In the genomic region with DNA sequence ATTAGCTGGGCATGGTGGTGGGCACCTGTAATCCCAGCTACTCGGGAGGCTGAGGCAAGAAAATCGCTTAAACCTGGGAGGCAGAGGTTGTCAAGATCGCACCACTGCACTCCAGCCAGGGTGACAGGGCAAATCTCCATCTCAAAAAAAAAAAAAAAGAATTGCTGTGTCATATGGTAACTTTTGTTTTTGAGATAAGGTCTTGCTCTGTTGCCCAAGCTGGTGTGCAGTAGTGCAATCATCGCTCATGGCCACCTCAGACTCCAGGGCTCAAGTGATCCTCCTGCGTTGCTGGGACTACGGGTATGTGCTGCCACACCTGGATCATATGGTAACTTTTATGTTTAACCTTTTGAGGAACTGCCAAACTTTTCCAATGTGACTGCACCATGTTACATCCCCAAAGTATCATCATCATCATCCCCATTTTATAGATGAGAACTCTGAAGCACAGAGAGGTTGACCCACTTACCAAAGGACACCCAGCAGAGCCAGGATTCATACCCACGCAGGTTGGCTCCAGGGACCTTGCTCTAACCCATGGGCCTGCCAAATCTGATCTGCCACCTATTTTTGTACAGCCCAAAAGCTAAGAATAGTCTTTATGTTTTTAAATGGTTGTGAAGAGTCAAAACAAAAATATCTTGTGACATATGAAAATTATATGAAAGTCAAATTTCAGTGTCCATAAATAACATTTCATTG, we compare ENCODE assay signal across 16 cellular contexts.
"Had no signal": no experiment of that assay in that cellular context is flagged by ENCODE, and none has a peak within 500 bp of the region (broad histone marks: within the 10 kb centered on the region; RNA-seq: fewer than 3 reads in every experiment).

No MANE protein-coding gene starts in this region.

- H3K36me3 Mint-ChIP-seq: activated naive CD4-positive, alpha-beta T cell treated with anti-CD3 and anti-CD28 coated beads, Interleukin-2, amount 50 U/mL, for 72 hours; naive thymus-derived CD4-positive, alpha-beta T cell had no signal

- H3K9me3 ChIP-seq: heart right ventricle, neutrophil, transverse colon had no signal

- H3K27me3 Mint-ChIP-seq: activated CD4-positive, alpha-beta memory T cell treated with anti-CD3 and anti-CD28 coated beads, Interleukin-2, amount 10 ng/mL, durations not matched to agents 7 days and 5 days; central memory CD8-positive, alpha-beta T cell; naive thymus-derived CD4-positive, alpha-beta T cell had no signal

- H3K4me3 Mint-ChIP-seq: activated CD4-positive, alpha-beta memory T cell treated with anti-CD3 and anti-CD28 coated beads, Interleukin-2, amount 10 ng/mL, durations not matched to agents 7 days and 5 days; activated T-cell treated with anti-CD3 and anti-CD28 coated beads, Interleukin-2, amount 50 U/mL, for 72 hours; central memory CD8-positive, alpha-beta T cell; naive thymus-derived CD4-positive, alpha-beta T cell had no signal

- H3K4me3 ChIP-seq: heart right ventricle, transverse colon had no signal

- ATAC-seq: activated naive CD4-positive, alpha-beta T cell treated with anti-CD3 and anti-CD28 coated beads, Interleukin-2, amount 50 U/mL, for 72 hours; activated T-cell treated with anti-CD3 and anti-CD28 coated beads, Interleukin-2, amount 50 U/mL, for 72 hours; heart right ventricle; left colon; naive thymus-derived CD4-positive, alpha-beta T cell had no signal

- H3K27ac ChIP-seq: brain microvascular endothelial cell, heart right ventricle, neutrophil, transverse colon, WERI-Rb-1 had no signal

- DNase-seq: activated CD4-positive, alpha-beta memory T cell treated with anti-CD3 and anti-CD28 coated beads, Interleukin-2, amount 10 ng/mL, durations not matched to agents 7 days and 5 days; activated gamma-delta T cell; activated T-cell treated with anti-CD3 and anti-CD28 coated beads, Interleukin-2, amount 50 U/mL, for 72 hours; amygdala; brain microvascular endothelial cell; cortex of kidney; effector CD4-positive, alpha-beta T cell; heart right ventricle; left colon; naive thymus-derived CD4-positive, alpha-beta T cell; stimulated activated naive CD4-positive, alpha-beta T cell; transverse colon; WERI-Rb-1 had no signal

- H3K9me3 Mint-ChIP-seq: activated CD4-positive, alpha-beta memory T cell treated with anti-CD3 and anti-CD28 coated beads, Interleukin-2, amount 10 ng/mL, durations not matched to agents 7 days and 5 days; activated naive CD4-positive, alpha-beta T cell treated with anti-CD3 and anti-CD28 coated beads, Interleukin-2, amount 50 U/mL, for 72 hours; activated T-cell treated with anti-CD3 and anti-CD28 coated beads, Interleukin-2, amount 50 U/mL, for 72 hours; central memory CD8-positive, alpha-beta T cell had no signal

- H3K27me3 ChIP-seq: brain microvascular endothelial cell, heart right ventricle, neutrophil, transverse colon had no signal

- H3K27ac Mint-ChIP-seq: activated naive CD4-positive, alpha-beta T cell treated with anti-CD3 and anti-CD28 coated beads, Interleukin-2, amount 50 U/mL, for 72 hours; activated T-cell treated with anti-CD3 and anti-CD28 coated beads, Interleukin-2, amount 50 U/mL, for 72 hours; naive thymus-derived CD4-positive, alpha-beta T cell had no signal

- H3K36me3 ChIP-seq: brain microvascular endothelial cell, heart right ventricle, neutrophil, transverse colon had no signal
